ENCODE assay signal across 12 cellular contexts in the genomic region with DNA sequence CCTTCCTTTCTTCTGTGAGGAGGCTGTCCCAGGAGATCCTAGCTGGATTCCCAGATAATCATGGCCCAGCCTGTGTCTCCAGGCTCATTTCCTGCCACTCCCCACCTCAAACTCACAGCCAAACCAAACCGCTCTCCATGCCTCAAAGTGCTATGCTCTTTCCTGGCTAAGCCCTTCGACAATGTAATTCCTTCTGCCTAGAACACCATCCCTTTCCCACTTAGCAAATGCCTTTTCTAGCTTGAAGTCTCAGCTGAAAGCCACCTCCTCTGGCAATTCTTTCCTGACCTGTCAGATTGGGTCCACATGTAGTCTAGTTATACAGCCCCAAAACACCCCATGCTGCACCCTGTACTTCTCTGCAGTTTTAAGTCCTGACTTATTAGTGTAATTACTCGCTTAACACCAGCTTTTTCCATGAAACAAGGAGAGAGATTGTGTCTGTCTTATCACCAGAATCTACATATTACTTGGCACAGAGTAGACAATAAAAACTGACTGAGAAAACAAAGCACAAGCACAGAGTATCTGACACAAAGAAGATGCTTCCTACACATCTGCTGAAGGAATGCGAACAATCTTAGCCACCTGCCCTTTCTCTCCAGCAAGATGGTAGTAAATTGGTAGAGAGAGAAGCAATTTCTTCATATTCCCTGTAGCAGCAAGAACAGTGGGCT. TPM values are rescaled to one million over a fixed set of nuclear protein-coding genes. Genes with fewer than 3 reads are reported as not detected.
DNase-seq lines count a peak whose midpoint lies in the region; ATAC-seq and TF ChIP-seq lines count a peak whose summit lies in the region.
"Had no signal": no experiment of that assay in that cellular context is flagged by ENCODE, and none has a peak within 500 bp of the region (broad histone marks: within the 10 kb centered on the region; RNA-seq: fewer than 3 reads in every experiment).

No MANE protein-coding gene starts in this region.

- POLR2A ChIA-PET in activated CD8-positive, alpha-beta T cell treated with anti-CD3 and anti-CD28 coated beads, Interleukin-2, amount 10 ng/mL, durations not matched to agents 7 days and 5 days (lab: Charles Lee) = interaction anchor here (2.7 kb wide), 1 partner anchor 11 kb away, joined by 8 read pairs; no protein-coding TSS in a partner anchor
- POLR2A ChIA-PET in activated CD8-positive, alpha-beta T cell treated with anti-CD3 and anti-CD28 coated beads for 36 hours (lab: Charles Lee) = interaction anchor here (0.9 to 4.5 kb wide), 7 partner anchors 11 to 118 kb away, joined by 3 to 31 read pairs (median 4); no protein-coding TSS in a partner anchor

- intact Hi-C loops in activated CD8-positive, alpha-beta T cell treated with anti-CD3 and anti-CD28 coated beads for 36 hours (cut with micrococcal nuclease) = no loop called here
- intact Hi-C loops in right lobe of liver (cut with DNase I) = no loop called here

- no peak for TF ChIP-seq POLR2A in right lobe of liver (IDR thresholded peaks at IDR 0.05)
- TF ChIP-seq POLR2A in tibial nerve (IDR thresholded peaks at IDR 0.05) = no peak

- H3K36me3 ChIP-seq in duodenal mucosa (ENCODE audit: control insufficient read depth in 1 of 2, insufficient read depth in 2 of 2, low read length in 2 of 2) (peaks cover 3 to 15% of the 10 kb centered on the region in 2 donors), right lobe of liver (no peaks in the 10 kb centered on the region), tibial nerve (no peaks in the 10 kb centered on the region)

- H3K4me3 ChIP-seq in duodenal mucosa (ENCODE audit: low read depth in 1 of 2, low read length in 2 of 2) (peak overlapping the region; percentile 41 to 42), right lobe of liver (peak overlapping the region in 2 of 3 donors; percentile 19 to 31), tibial nerve (no peak overlapping the region)

- TF ChIP-seq CTCF in activated CD8-positive, alpha-beta T cell treated with anti-CD3 and anti-CD28 coated beads for 36 hours (IDR thresholded peaks at IDR 0.05) = no peak
- TF ChIP-seq CTCF in right lobe of liver (IDR thresholded peaks at IDR 0.05) (no peak), tibial nerve (IDR thresholded peaks at IDR 0.05) (no peak)

- H3K9ac ChIP-seq in duodenal mucosa (ENCODE audit: low read depth in 1 of 2, low read length in 2 of 2) = peak overlapping the region; percentile 36 to 61

- CTCF ChIA-PET in activated CD8-positive, alpha-beta T cell treated with anti-CD3 and anti-CD28 coated beads, Interleukin-2, amount 10 ng/mL, durations not matched to agents 7 days and 5 days (lab: Charles Lee) = interaction anchor here (1.2 to 4.1 kb wide), 3 partner anchors 12 to 104 kb away, joined by 5 to 18 read pairs (median 5); no protein-coding TSS in a partner anchor
- CTCF ChIA-PET in activated CD8-positive, alpha-beta T cell treated with anti-CD3 and anti-CD28 coated beads for 36 hours (lab: Charles Lee) = interaction anchor here (0.7 to 5.5 kb wide), 4 partner anchors 10 to 41 kb away, joined by 3 to 25 read pairs (median 3); no protein-coding TSS in a partner anchor

- WGBS in right lobe of liver (ENCODE audit: insufficient coverage, low coverage, low lambda C conversion rate, missing lambda C conversion rate) = 28% methylated on average over 4 of the region's 4 CpGs
- 47 to 58% methylated on average over 4 of the region's 4 CpGs for WGBS in tibial nerve, 2 donors

- H3K27me3 ChIP-seq in duodenal mucosa (ENCODE audit: control insufficient read depth in 1 of 2, insufficient read depth in 2 of 2, low read length in 2 of 2) (no peaks in the 10 kb centered on the region), right lobe of liver (no peaks in the 10 kb centered on the region), tibial nerve (no peaks in the 10 kb centered on the region)

- H3K27ac ChIP-seq in duodenal mucosa (ENCODE audit: low read depth, low read length) (peak overlapping the region; percentile 54), right lobe of liver (peak overlapping the region; percentile 64 to 86 (median 78)), tibial nerve (peak overlapping the region in 3 of 4 donors; percentile 36 to 81 (median 49))

- peak overlapping the region; percentile 43 for H3K27ac Mint-ChIP-seq in activated CD8-positive, alpha-beta T cell treated with anti-CD3 and anti-CD28 coated beads, Interleukin-2, amount 10 ng/mL, durations not matched to agents 7 days and 5 days
- H3K27ac Mint-ChIP-seq in activated CD8-positive, alpha-beta T cell treated with anti-CD3 and anti-CD28 coated beads for 36 hours = no peak overlapping the region

- no peak for ATAC-seq in activated CD8-positive, alpha-beta T cell treated with anti-CD3 and anti-CD28 coated beads, Interleukin-2, amount 10 ng/mL, durations not matched to agents 7 days and 5 days
- ATAC-seq in activated CD8-positive, alpha-beta T cell treated with anti-CD3 and anti-CD28 coated beads for 36 hours = no peak
- peak in 3 of 4 donors; percentile 3 to 22 (median 16) for ATAC-seq in right lobe of liver
- ATAC-seq in GM18907 (IDR thresholded peaks at IDR 0.05; ENCODE audit: unreplicated experiment) = no peak
- ATAC-seq in HG02763 (IDR thresholded peaks at IDR 0.05; ENCODE audit: unreplicated experiment) = no peak
- ATAC-seq: SK-N-SH treated with all-trans-retinoic acid at 6 μM for 48 hours had no signal

- H3K4me1 ChIP-seq in duodenal mucosa (ENCODE audit: control insufficient read depth in 1 of 2, insufficient read depth in 2 of 2, low read length in 2 of 2) (peaks cover 60 to 69% of the 10 kb centered on the region in 2 donors), right lobe of liver (peaks cover 2 to 88% (median 36%) of the 10 kb centered on the region in 4 donors), tibial nerve (peaks cover 6 to 85% (median 37%) of the 10 kb centered on the region in 4 donors)

- no peaks in the 10 kb centered on the region for H3K9me3 Mint-ChIP-seq in activated CD8-positive, alpha-beta T cell treated with anti-CD3 and anti-CD28 coated beads, Interleukin-2, amount 10 ng/mL, durations not matched to agents 7 days and 5 days (ENCODE audit: insufficient read depth)
- no peaks in the 10 kb centered on the region for H3K9me3 Mint-ChIP-seq in activated CD8-positive, alpha-beta T cell treated with anti-CD3 and anti-CD28 coated beads for 36 hours

- peaks cover 61% of the 10 kb centered on the region for H3K36me3 Mint-ChIP-seq in activated CD8-positive, alpha-beta T cell treated with anti-CD3 and anti-CD28 coated beads, Interleukin-2, amount 10 ng/mL, durations not matched to agents 7 days and 5 days (ENCODE audit: low read depth)
- H3K36me3 Mint-ChIP-seq in activated CD8-positive, alpha-beta T cell treated with anti-CD3 and anti-CD28 coated beads for 36 hours (ENCODE audit: low read depth) = peaks cover 37% of the 10 kb centered on the region

- DNase-seq in activated CD8-positive, alpha-beta T cell treated with anti-CD3 and anti-CD28 coated beads, Interleukin-2, amount 10 ng/mL, durations not matched to agents 7 days and 5 days = no peak
- DNase-seq in activated CD8-positive, alpha-beta T cell treated with anti-CD3 and anti-CD28 coated beads for 36 hours = no peak
- DNase-seq in right lobe of liver (no peak), tibial nerve (ENCODE audit: low spot score in 2 of 2) (peak in 1 of 2 donors; percentile 34)
- DNase-seq in stimulated activated CD4-positive, alpha-beta T cell treated with anti-CD3 and anti-CD28 coated beads, Interleukin-2, amount 100 ng/mL, for 48 hours = no peak
- DNase-seq: activated gamma-delta T cell treated with Interleukin-2 at 50 U/mL for 16 hours, hypothalamus, NCI-H1417 had no signal

- no peaks in the 10 kb centered on the region for H3K9me3 ChIP-seq in duodenal mucosa (ENCODE audit: control insufficient read depth in 1 of 2, low read length in 2 of 2)
- no peaks in the 10 kb centered on the region for H3K9me3 ChIP-seq in right lobe of liver
- H3K9me3 ChIP-seq in tibial nerve = no peaks in the 10 kb centered on the region

- H3K4me1 Mint-ChIP-seq in activated CD8-positive, alpha-beta T cell treated with anti-CD3 and anti-CD28 coated beads, Interleukin-2, amount 10 ng/mL, durations not matched to agents 7 days and 5 days (ENCODE audit: low read depth) = peaks cover 60% of the 10 kb centered on the region
- peaks cover 63% of the 10 kb centered on the region for H3K4me1 Mint-ChIP-seq in activated CD8-positive, alpha-beta T cell treated with anti-CD3 and anti-CD28 coated beads for 36 hours (ENCODE audit: low read depth)

- H3K4me3 Mint-ChIP-seq in activated CD8-positive, alpha-beta T cell treated with anti-CD3 and anti-CD28 coated beads, Interleukin-2, amount 10 ng/mL, durations not matched to agents 7 days and 5 days = no peak overlapping the region
- no peak overlapping the region for H3K4me3 Mint-ChIP-seq in activated CD8-positive, alpha-beta T cell treated with anti-CD3 and anti-CD28 coated beads for 36 hours

- TF ChIP-seq EP300 in tibial nerve (IDR thresholded peaks at IDR 0.05) = no peak

- no peaks in the 10 kb centered on the region for H3K27me3 Mint-ChIP-seq in activated CD8-positive, alpha-beta T cell treated with anti-CD3 and anti-CD28 coated beads, Interleukin-2, amount 10 ng/mL, durations not matched to agents 7 days and 5 days (ENCODE audit: low read depth)
- no peaks in the 10 kb centered on the region for H3K27me3 Mint-ChIP-seq in activated CD8-positive, alpha-beta T cell treated with anti-CD3 and anti-CD28 coated beads for 36 hours

RNA-seq across cellular contexts. Expression of a gene that starts 5.4 kb away (rescaled TPM):
- 10 to 100 TPM; 78.0 to 86.4 TPM for total RNA-seq in activated CD8-positive, alpha-beta T cell treated with anti-CD3 and anti-CD28 coated beads, Interleukin-2, amount 10 ng/mL, durations not matched to agents 7 days and 5 days
- total RNA-seq in activated CD8-positive, alpha-beta T cell treated with anti-CD3 and anti-CD28 coated beads for 36 hours = 10 to 100 TPM; 43.4 to 45.0 TPM
- total RNA-seq in right lobe of liver = 10 to 100 TPM; 28.8 to 47.5 (median 38.9) TPM
- total RNA-seq in tibial nerve = 10 to 100 TPM; 26.9 to 46.8 (median 37.6) TPM

RNA-seq across cellular contexts. Expression of a gene that starts 44.4 kb away (rescaled TPM):
- total RNA-seq in activated CD8-positive, alpha-beta T cell treated with anti-CD3 and anti-CD28 coated beads, Interleukin-2, amount 10 ng/mL, durations not matched to agents 7 days and 5 days = not detected
- total RNA-seq in activated CD8-positive, alpha-beta T cell treated with anti-CD3 and anti-CD28 coated beads for 36 hours = not detected
- 10 to 100 TPM in 1 of 6 experiments, 1 to 10 TPM in 5; 1.7 to 17.7 (median 5.7) TPM for total RNA-seq in right lobe of liver
- total RNA-seq in tibial nerve = not detected

RNA-seq across cellular contexts. Expression of a gene that starts 46.7 kb away (rescaled TPM):
- not detected for total RNA-seq in activated CD8-positive, alpha-beta T cell treated with anti-CD3 and anti-CD28 coated beads, Interleukin-2, amount 10 ng/mL, durations not matched to agents 7 days and 5 days
- total RNA-seq in activated CD8-positive, alpha-beta T cell treated with anti-CD3 and anti-CD28 coated beads for 36 hours = not detected
- 1 to 10 TPM in 5 of 6 experiments, under 1 TPM in 1; 0.74 to 2.4 (median 1.4) TPM for total RNA-seq in right lobe of liver
- total RNA-seq in tibial nerve = not detected

Comparison
In these comparisons a context has a peak if more than half of its experiments do, and no peak if none do; other contexts are left out.
1. ATAC-seq: peak in right lobe of liver (3 of 4); none in activated CD8-positive, alpha-beta T cell treated with anti-CD3 and anti-CD28 coated beads, Interleukin-2, amount 10 ng/mL, durations not matched to agents 7 days and 5 days (single experiment), activated CD8-positive, alpha-beta T cell treated with anti-CD3 and anti-CD28 coated beads for 36 hours (single experiment), GM18907 (single experiment) and HG02763 (single experiment).
2. H3K4me3 ChIP-seq: peak in duodenal mucosa (2 of 2) and right lobe of liver (2 of 3); none in tibial nerve (0 of 4).
3. Peak in every context shown above with its lines, with median percentiles within 50 percentile points of each other: H3K27ac ChIP-seq.